Comparison of ENCODE assay signal across 12 cellular contexts in the genomic region with DNA sequence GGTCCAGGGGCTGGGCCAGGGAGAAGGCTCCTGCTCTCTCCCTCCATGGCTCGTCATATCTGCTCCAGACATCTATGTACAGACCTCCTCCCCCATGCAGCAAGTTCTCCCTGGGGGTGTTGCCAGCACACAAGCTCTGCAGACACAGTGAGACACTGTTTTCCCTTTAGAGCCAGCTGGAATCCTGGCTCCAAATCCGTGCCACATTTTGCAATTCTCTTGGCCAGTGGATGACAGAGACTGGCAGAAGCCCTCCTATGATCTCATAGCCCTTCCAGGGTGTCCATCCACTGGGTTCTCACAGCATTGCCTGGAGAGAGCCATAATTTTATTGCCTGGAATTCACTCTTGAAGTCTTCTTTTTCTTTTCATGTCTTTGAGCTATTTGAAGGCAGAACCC.
DNase-seq lines count a peak whose midpoint lies in the region; ATAC-seq and TF ChIP-seq lines count a peak whose summit lies in the region.
"Had no signal": no experiment of that assay in that cellular context is flagged by ENCODE, and none has a peak within 500 bp of the region (broad histone marks: within the 10 kb centered on the region; RNA-seq: fewer than 3 reads in every experiment).

No MANE protein-coding gene starts in this region.

- no peaks in the 10 kb centered on the region for H3K9me3 ChIP-seq in upper lobe of right lung
- H3K9me3 ChIP-seq: upper lobe of left lung had no signal

- intact Hi-C loops in upper lobe of right lung (cut with DNase I) = no loop called here

- no peaks in the 10 kb centered on the region for H3K36me3 Mint-ChIP-seq in brain
- no peaks in the 10 kb centered on the region for H3K36me3 Mint-ChIP-seq in activated naive CD4-positive, alpha-beta T cell treated with anti-CD3 and anti-CD28 coated beads, Interleukin-2, amount 50 U/mL, for 72 hours

- ATAC-seq in upper lobe of right lung = peak; percentile 33
- no peak for ATAC-seq in activated naive CD4-positive, alpha-beta T cell treated with anti-CD3 and anti-CD28 coated beads, Interleukin-2, amount 50 U/mL, for 72 hours
- ATAC-seq: foreskin keratinocyte had no signal

- peaks cover 7% of the 10 kb centered on the region for H3K27me3 ChIP-seq in upper lobe of right lung
- H3K27me3 ChIP-seq: upper lobe of left lung had no signal

- H3K4me1 Mint-ChIP-seq in brain = peaks cover 47% of the 10 kb centered on the region

- H3K9me3 Mint-ChIP-seq in brain = peaks cover 3 to 12% (median 8%) of the 10 kb centered on the region in 5 experiments
- peaks cover 0 to 10% of the 10 kb centered on the region in 2 donors for H3K9me3 Mint-ChIP-seq in activated naive CD4-positive, alpha-beta T cell treated with anti-CD3 and anti-CD28 coated beads, Interleukin-2, amount 50 U/mL, for 72 hours

- peak overlapping the region in 4 of 5 experiments; percentile 37 to 90 (median 61) for H3K27ac Mint-ChIP-seq in brain
- no peak overlapping the region for H3K27ac Mint-ChIP-seq in activated naive CD4-positive, alpha-beta T cell treated with anti-CD3 and anti-CD28 coated beads, Interleukin-2, amount 50 U/mL, for 72 hours

- no peak overlapping the region for H3K27ac ChIP-seq in upper lobe of right lung
- H3K27ac ChIP-seq: foreskin keratinocyte, upper lobe of left lung had no signal

- H3K4me3 Mint-ChIP-seq in brain = no peak overlapping the region

- peaks cover 4% of the 10 kb centered on the region for H3K4me1 ChIP-seq in upper lobe of right lung
- H3K4me1 ChIP-seq: foreskin keratinocyte had no signal

- DNase-seq in NCI-H2171 treated with DMSO at 0.1 percent for 48 hours (lab: John Stamatoyannopoulos, UW) = peak; percentile 25
- no peak for DNase-seq in NCI-H2171 (lab: John Stamatoyannopoulos, UW)
- peak; percentile 70 for DNase-seq in iPS-NIHi7 (ENCODE audit: extremely low spot score)
- DNase-seq in upper lobe of right lung = no peak
- no peak for DNase-seq in activated effector memory CD4-positive, alpha-beta T cell treated with anti-CD3 and anti-CD28 coated beads, Interleukin-2, amount 50 U/mL, for 16 hours
- no peak for DNase-seq in activated naive CD4-positive, alpha-beta T cell treated with anti-CD3 and anti-CD28 coated beads, Interleukin-2, amount 50 U/mL, for 72 hours (ENCODE audit: low spot score in 2 of 2)
- no peak for DNase-seq in NCI-H187 (lab: John Stamatoyannopoulos, UW)
- DNase-seq: activated T-cell treated with anti-CD3 and anti-CD28 coated beads for 4 hours, AML-193, upper lobe of left lung had no signal

- H3K27me3 Mint-ChIP-seq in brain = peaks cover 13% of the 10 kb centered on the region

- H3K4me3 ChIP-seq in upper lobe of right lung = no peak overlapping the region
- H3K4me3 ChIP-seq: upper lobe of left lung had no signal

- no peaks in the 10 kb centered on the region for H3K36me3 ChIP-seq in upper lobe of right lung
- H3K36me3 ChIP-seq: upper lobe of left lung had no signal

- TF ChIP-seq CTCF in brain (conservative IDR thresholded peaks at IDR 0.05) = no peak
- TF ChIP-seq CTCF in upper lobe of right lung (IDR thresholded peaks at IDR 0.05) = no peak

Comparison
In these comparisons a context has a peak if more than half of its experiments do, and no peak if none do; other contexts are left out.
1. DNase-seq: peak in NCI-H2171 treated with DMSO at 0.1 percent for 48 hours (single experiment) and iPS-NIHi7 (single experiment); none in NCI-H2171 (single experiment), upper lobe of right lung (single experiment), activated effector memory CD4-positive, alpha-beta T cell treated with anti-CD3 and anti-CD28 coated beads, Interleukin-2, amount 50 U/mL, for 16 hours (single experiment), activated naive CD4-positive, alpha-beta T cell treated with anti-CD3 and anti-CD28 coated beads, Interleukin-2, amount 50 U/mL, for 72 hours (0 of 2) and NCI-H187 (0 of 2).
2. H3K27ac Mint-ChIP-seq: peak in brain (4 of 5); none in activated naive CD4-positive, alpha-beta T cell treated with anti-CD3 and anti-CD28 coated beads, Interleukin-2, amount 50 U/mL, for 72 hours (0 of 2).